ENCODE assay signal across 15 cellular contexts in the genomic region with DNA sequence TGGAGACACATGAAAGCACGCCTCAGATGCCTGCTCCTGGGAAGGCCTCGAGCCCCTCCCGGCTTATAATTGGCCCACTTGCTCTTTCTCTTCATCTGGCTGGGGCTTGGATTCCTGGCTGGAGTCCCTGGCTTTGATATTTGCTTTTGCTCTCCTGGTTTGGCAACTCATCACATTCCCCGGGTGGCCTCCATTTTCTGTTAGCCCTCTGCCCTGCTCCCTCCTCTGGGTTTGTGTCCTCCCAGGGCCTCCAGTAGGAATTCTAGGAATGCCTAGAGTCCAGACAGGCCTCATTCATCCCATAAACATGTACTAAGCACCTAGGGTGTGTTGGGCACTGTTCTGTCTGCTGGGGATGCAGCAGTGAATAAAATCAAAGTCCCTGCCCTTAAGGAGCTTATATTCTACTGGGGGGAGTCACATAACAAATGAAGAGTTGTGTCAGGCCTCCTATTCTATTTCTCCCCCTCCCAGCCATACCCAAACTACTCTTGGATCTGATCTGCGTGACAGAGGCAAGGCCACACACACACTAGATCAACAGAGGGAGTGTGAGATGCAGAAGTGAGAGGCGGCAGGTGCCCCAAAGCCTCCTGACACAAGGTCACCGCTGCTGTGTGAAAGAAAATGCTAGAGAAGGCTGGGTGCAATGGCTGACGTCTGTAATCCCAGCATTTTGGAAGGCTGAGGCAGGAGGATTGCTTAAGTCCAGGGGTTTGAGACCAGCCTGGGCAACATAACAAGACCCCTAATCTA. TPM values are rescaled to one million over a fixed set of nuclear protein-coding genes. Genes with fewer than 3 reads are reported as not detected.
DNase-seq lines count a peak whose midpoint lies in the region; ATAC-seq, FAIRE-seq and TF ChIP-seq lines count a peak whose summit lies in the region.
"Had no signal": no experiment of that assay in that cellular context is flagged by ENCODE, and none has a peak within 500 bp of the region (broad histone marks: within the 10 kb centered on the region; RNA-seq: fewer than 3 reads in every experiment).

No MANE protein-coding gene starts in this region.

- TF ChIP-seq CTCF in left lung (IDR thresholded peaks at IDR 0.05), result no peak

- H3K27me3 ChIP-seq in left lung (no peaks in the 10 kb centered on the region), stomach smooth muscle (ENCODE audit: control insufficient read depth in 1 of 2, insufficient read depth in 2 of 2, low read length in 2 of 2) (peaks cover 0 to 2% of the 10 kb centered on the region in 2 donors)

- H3K9me3 ChIP-seq in left lung (no peaks in the 10 kb centered on the region), stomach smooth muscle (ENCODE audit: control insufficient read depth in 2 of 2, low read length in 2 of 2) (no peaks in the 10 kb centered on the region)

- H3K27ac ChIP-seq in angular gyrus (ENCODE audit: low read depth, low read length), result peak overlapping the region; percentile 50
- H3K27ac ChIP-seq in left lung, result peak overlapping the region in 1 of 2 donors; percentile 44
- peak overlapping the region; percentile 75 for H3K27ac ChIP-seq in stomach smooth muscle (ENCODE audit: low read length)
- H3K27ac ChIP-seq: C4-2B, epithelial cell of prostate, SK-N-MC had no signal

- no peak overlapping the region for H3K9ac ChIP-seq in stomach smooth muscle (ENCODE audit: low read length in 2 of 2)

- H3K36me3 ChIP-seq in left lung (no peaks in the 10 kb centered on the region), stomach smooth muscle (ENCODE audit: control insufficient read depth in 2 of 2, insufficient read depth in 2 of 2, low read length in 2 of 2) (no peaks in the 10 kb centered on the region)

- intact Hi-C loops in left lung (cut with DNase I), result no loop called here

- DNase-seq in HTR-8/SVneo (ENCODE audit: insufficient read length, low spot score) (no peak), left lung (peak in 1 of 2 donors; percentile 32), NCI-H1436 (lab: John Stamatoyannopoulos, UW) (no peak)
- DNase-seq in stimulated activated CD4-positive, alpha-beta T cell treated with anti-CD3 and anti-CD28 coated beads, Interleukin-12 subunit alpha, Interleukin-12 subunit beta, amount 100 ng/mL, for 4 hours, result no peak
- DNase-seq: GOT3; head of caudate nucleus; NCI-H2081; stimulated activated CD4-positive, alpha-beta T cell treated with anti-CD3 and anti-CD28 coated beads, Interleukin-1b, Interleukin-23, amount 100 ng/mL, for 48 hours had no signal

- peak; percentile 38 for FAIRE-seq in HTR-8/SVneo (lab: Jason Lieb, UNC)

- H3K4me1 ChIP-seq in left lung, result peaks cover 0 to 6% of the 10 kb centered on the region in 2 donors
- peaks cover 21% of the 10 kb centered on the region for H3K4me1 ChIP-seq in stomach smooth muscle (ENCODE audit: control insufficient read depth, insufficient read depth, low read length)

- no peak overlapping the region for H3K4me3 ChIP-seq in left lung
- H3K4me3 ChIP-seq in stomach smooth muscle (ENCODE audit: low read length in 2 of 2), result peak overlapping the region in 1 of 2 donors; percentile 49
- H3K4me3 ChIP-seq: SK-N-MC had no signal

- ATAC-seq in left lung, result peak; percentile 29
- no peak for ATAC-seq in HG03521 (IDR thresholded peaks at IDR 0.05; ENCODE audit: unreplicated experiment)
- no peak for ATAC-seq in HG03342 (IDR thresholded peaks at IDR 0.05; ENCODE audit: unreplicated experiment)

RNA-seq across cellular contexts. Expression of gene TSPAN9, which starts 21.3 kb away (rescaled TPM):
- total RNA-seq in left lung, result 10 to 100 TPM; 35.6 to 36.8 TPM
